10 cellular contexts compared by ENCODE assay signal in genomic region chrX:120150109-120150744, GRCh38. TPM values are rescaled to one million over a fixed set of nuclear protein-coding genes. Genes with fewer than 3 reads are reported as not detected.
DNase-seq lines count a peak whose midpoint lies in the region; ATAC-seq, FAIRE-seq and TF ChIP-seq lines count a peak whose summit lies in the region.
"Not testable (repeated sequence)": the region's sequence is repeated elsewhere in the genome, so short reads cannot be mapped to it uniquely, and the experiment has no call there.
"Had no signal": no experiment of that assay in that cellular context is flagged by ENCODE, and none has a peak within 500 bp of the region (broad histone marks: within the 10 kb centered on the region; RNA-seq: fewer than 3 reads in every experiment).

No MANE protein-coding gene starts in this region.

- not testable (repeated sequence) for H3K9me3 ChIP-seq in RWPE2 (ENCODE audit: severe bottlenecking); keratinocyte (ENCODE audit: control insufficient read depth, low read depth, low read length); mucosa of descending colon; upper lobe of right lung

- not testable (repeated sequence) for H3K4me3 ChIP-seq in RWPE2 (ENCODE audit: severe bottlenecking); keratinocyte (ENCODE audit: control insufficient read depth in 2 of 3, extremely low read depth in 1 of 3, insufficient read depth in 2 of 3, low read depth in 1 of 3, low read length in 3 of 3); mucosa of descending colon; upper lobe of right lung

- FAIRE-seq in G401.6 (lab: Jason Lieb, UNC) (peak; percentile 90), H54 (lab: Jason Lieb, UNC) (peak; percentile 95), keratinocyte (lab: Jason Lieb, UNC) (peak; percentile 74)

- not testable (repeated sequence) for H3K27me3 ChIP-seq in RWPE2 (ENCODE audit: insufficient read depth, poor library complexity, severe bottlenecking); foreskin keratinocyte; keratinocyte (ENCODE audit: control insufficient read depth, extremely low read depth, insufficient read depth, low read length); upper lobe of right lung

- not testable (repeated sequence) for TF ChIP-seq POLR2A in H54 (IDR thresholded peaks at IDR 0.05; ENCODE audit: low read depth, low read length)

- H2AFZ ChIP-seq in keratinocyte (ENCODE audit: control insufficient read depth, low read length), result not testable (repeated sequence)

- not testable (repeated sequence) for TF ChIP-seq CTCF in RWPE2 (IDR thresholded peaks at IDR 0.05; ENCODE audit: poor library complexity, severe bottlenecking); foreskin keratinocyte (conservative IDR thresholded peaks at IDR 0.05); keratinocyte (optimal IDR thresholded peaks at IDR 0.05 in 1 of 3, IDR thresholded peaks at IDR 0.05 in 1 of 3, conservative IDR thresholded peaks at IDR 0.05 in 1 of 3; ENCODE audit: extremely low read depth in 1 of 3, insufficient read depth in 2 of 3, low read length in 3 of 3); mucosa of descending colon (IDR thresholded peaks at IDR 0.05); upper lobe of right lung (IDR thresholded peaks at IDR 0.05)

- not testable (repeated sequence) for H3K36me3 ChIP-seq in RWPE2 (ENCODE audit: low read depth); keratinocyte (ENCODE audit: control insufficient read depth in 2 of 2, extremely low read depth in 1 of 2, insufficient read depth in 2 of 2, low read length in 2 of 2); mucosa of descending colon (ENCODE audit: low read depth); upper lobe of right lung

- not testable (repeated sequence) for H3K9me3 Mint-ChIP-seq in activated CD8-positive, alpha-beta memory T cell treated with anti-CD3 and anti-CD28 coated beads, Interleukin-2, amount 10 ng/mL, durations not matched to agents 7 days and 5 days (ENCODE audit: low read depth)

- not testable (repeated sequence) for H3K36me3 Mint-ChIP-seq in activated CD8-positive, alpha-beta memory T cell treated with anti-CD3 and anti-CD28 coated beads, Interleukin-2, amount 10 ng/mL, durations not matched to agents 7 days and 5 days

- H3K4me1 ChIP-seq in RWPE2 (ENCODE audit: insufficient read depth, poor library complexity, severe bottlenecking); foreskin keratinocyte; keratinocyte (ENCODE audit: control insufficient read depth, extremely low read depth, insufficient read depth, low read length); mucosa of descending colon (ENCODE audit: low read depth); upper lobe of right lung: not testable (repeated sequence)

- DNase-seq in H54 (ENCODE audit: insufficient read length, low spot score); RWPE2 (ENCODE audit: low spot score); activated CD8-positive, alpha-beta memory T cell treated with anti-CD3 and anti-CD28 coated beads, Interleukin-2, amount 10 ng/mL, durations not matched to agents 7 days and 5 days; foreskin keratinocyte; keratinocyte (ENCODE audit: low read depth, low spot score); mucosa of descending colon; upper lobe of right lung: not testable (repeated sequence)

- H3K9me1 ChIP-seq in keratinocyte (ENCODE audit: control insufficient read depth, extremely low read depth, insufficient read depth, low read length), result not testable (repeated sequence)

- not testable (repeated sequence) for H3K9ac ChIP-seq in keratinocyte (ENCODE audit: control insufficient read depth, extremely low read depth, insufficient read depth, low read length)

- not testable (repeated sequence) for H3K27me3 Mint-ChIP-seq in activated CD8-positive, alpha-beta memory T cell treated with anti-CD3 and anti-CD28 coated beads, Interleukin-2, amount 10 ng/mL, durations not matched to agents 7 days and 5 days

- intact Hi-C loops in mucosa of descending colon (cut with DNase I, micrococcal nuclease); upper lobe of right lung (cut with DNase I): not testable (repeated sequence)

- peaks cover 10% of the 10 kb centered on the region for H3K4me1 Mint-ChIP-seq in activated CD8-positive, alpha-beta memory T cell treated with anti-CD3 and anti-CD28 coated beads, Interleukin-2, amount 10 ng/mL, durations not matched to agents 7 days and 5 days

- not testable (repeated sequence) for H4K20me1 ChIP-seq in keratinocyte (ENCODE audit: control insufficient read depth, extremely low read depth, insufficient read depth, low read length)

- H3K27ac ChIP-seq in RWPE2 (ENCODE audit: poor library complexity, severe bottlenecking); foreskin keratinocyte; keratinocyte (ENCODE audit: control insufficient read depth, insufficient read depth, low read length); upper lobe of right lung: not testable (repeated sequence)

- dilution Hi-C loops in keratinocyte (cut with MboI; ENCODE audit: extremely low pct_ligation_motif_present, low sequenced_read_pairs), result not testable (repeated sequence)

- H3K79me2 ChIP-seq in keratinocyte (ENCODE audit: control insufficient read depth, insufficient read depth, low read length), result not testable (repeated sequence)

- not testable (repeated sequence) for H3K4me2 ChIP-seq in keratinocyte (ENCODE audit: control insufficient read depth, extremely low read depth, insufficient read depth, low read depth, low read length)

- ATAC-seq in RWPE2 (ENCODE audit: low read depth) (peak; percentile 51; the same call in 2 of the 3 replicates), foreskin keratinocyte (peak; percentile 63), mucosa of descending colon (peak; percentile 42), upper lobe of right lung (peak; percentile 68)
- ATAC-seq in activated CD8-positive, alpha-beta memory T cell treated with anti-CD3 and anti-CD28 coated beads, Interleukin-2, amount 10 ng/mL, durations not matched to agents 7 days and 5 days, result peak; percentile 27

- CTCF ChIA-PET in activated CD8-positive, alpha-beta memory T cell treated with anti-CD3 and anti-CD28 coated beads, Interleukin-2, amount 10 ng/mL, durations not matched to agents 7 days and 5 days (lab: Charles Lee), result not testable (repeated sequence)

- H3K27ac Mint-ChIP-seq in activated CD8-positive, alpha-beta memory T cell treated with anti-CD3 and anti-CD28 coated beads, Interleukin-2, amount 10 ng/mL, durations not matched to agents 7 days and 5 days, result not testable (repeated sequence)

- H3K4me3 Mint-ChIP-seq in activated CD8-positive, alpha-beta memory T cell treated with anti-CD3 and anti-CD28 coated beads, Interleukin-2, amount 10 ng/mL, durations not matched to agents 7 days and 5 days, result not testable (repeated sequence)

RNA-seq across cellular contexts. Expression of gene RHOXF2, which starts 8.2 kb away (rescaled TPM):
- not detected for total RNA-seq in activated CD8-positive, alpha-beta memory T cell treated with anti-CD3 and anti-CD28 coated beads, Interleukin-2, amount 10 ng/mL, durations not matched to agents 7 days and 5 days
- not detected in 2 replicates for total RNA-seq in foreskin keratinocyte
- not detected in 2 replicates for polyA plus RNA-seq in foreskin keratinocyte
- polyA plus RNA-seq in keratinocyte, result not detected in 3 replicates
- polyA plus RNA-seq in keratinocyte (2011; ENCODE audit: low read depth), result not detected
- polyA plus RNA-seq in keratinocyte (2011; cell fraction: cytosol; rRNA removed), result not detected in 2 replicates
- not detected in 2 replicates for polyA plus RNA-seq in keratinocyte (2011; cell fraction: nucleus; rRNA removed)
- not detected in 2 replicates for polyA plus RNA-seq in keratinocyte (2012; ENCODE audit: low replicate concordance)
- polyA minus RNA-seq in keratinocyte, result 0.35 TPM in 1 of 3 replicates, not detected in the others
- not detected for polyA minus RNA-seq in keratinocyte (2011; cell fraction: cytosol; rRNA and poly(A)+ RNA removed)
- polyA minus RNA-seq in keratinocyte (2011; cell fraction: nucleus; rRNA and poly(A)+ RNA removed), result not detected in 2 replicates
- total RNA-seq in mucosa of descending colon, result not detected
- not detected for total RNA-seq in upper lobe of right lung
- total RNA-seq: H4, NCI-H460 had no signal

RNA-seq across cellular contexts. Expression of gene RHOXF1, which starts 34.5 kb away (rescaled TPM):
- total RNA-seq in activated CD8-positive, alpha-beta memory T cell treated with anti-CD3 and anti-CD28 coated beads, Interleukin-2, amount 10 ng/mL, durations not matched to agents 7 days and 5 days, result not detected
- total RNA-seq in foreskin keratinocyte (not detected in 2 replicates), mucosa of descending colon (under 1 TPM in 1 of 3 donors, not detected in 2; 0.66 TPM), upper lobe of right lung (0.72 TPM)
- polyA plus RNA-seq in foreskin keratinocyte (not detected in 2 replicates), keratinocyte (not detected in 3 replicates)
- not detected for polyA plus RNA-seq in keratinocyte (2011; ENCODE audit: low read depth)
- not detected in 2 replicates for polyA plus RNA-seq in keratinocyte (2011; cell fraction: cytosol; rRNA removed)
- polyA plus RNA-seq in keratinocyte (2011; cell fraction: nucleus; rRNA removed), result not detected in 2 replicates
- not detected in 2 replicates for polyA plus RNA-seq in keratinocyte (2012; ENCODE audit: low replicate concordance)
- polyA minus RNA-seq in keratinocyte, result not detected in 3 replicates
- not detected for polyA minus RNA-seq in keratinocyte (2011; cell fraction: cytosol; rRNA and poly(A)+ RNA removed)
- not detected in 2 replicates for polyA minus RNA-seq in keratinocyte (2011; cell fraction: nucleus; rRNA and poly(A)+ RNA removed)
- total RNA-seq: H4, NCI-H460 had no signal
